ENCODE assay signal across 23 cellular contexts in the genomic region with DNA sequence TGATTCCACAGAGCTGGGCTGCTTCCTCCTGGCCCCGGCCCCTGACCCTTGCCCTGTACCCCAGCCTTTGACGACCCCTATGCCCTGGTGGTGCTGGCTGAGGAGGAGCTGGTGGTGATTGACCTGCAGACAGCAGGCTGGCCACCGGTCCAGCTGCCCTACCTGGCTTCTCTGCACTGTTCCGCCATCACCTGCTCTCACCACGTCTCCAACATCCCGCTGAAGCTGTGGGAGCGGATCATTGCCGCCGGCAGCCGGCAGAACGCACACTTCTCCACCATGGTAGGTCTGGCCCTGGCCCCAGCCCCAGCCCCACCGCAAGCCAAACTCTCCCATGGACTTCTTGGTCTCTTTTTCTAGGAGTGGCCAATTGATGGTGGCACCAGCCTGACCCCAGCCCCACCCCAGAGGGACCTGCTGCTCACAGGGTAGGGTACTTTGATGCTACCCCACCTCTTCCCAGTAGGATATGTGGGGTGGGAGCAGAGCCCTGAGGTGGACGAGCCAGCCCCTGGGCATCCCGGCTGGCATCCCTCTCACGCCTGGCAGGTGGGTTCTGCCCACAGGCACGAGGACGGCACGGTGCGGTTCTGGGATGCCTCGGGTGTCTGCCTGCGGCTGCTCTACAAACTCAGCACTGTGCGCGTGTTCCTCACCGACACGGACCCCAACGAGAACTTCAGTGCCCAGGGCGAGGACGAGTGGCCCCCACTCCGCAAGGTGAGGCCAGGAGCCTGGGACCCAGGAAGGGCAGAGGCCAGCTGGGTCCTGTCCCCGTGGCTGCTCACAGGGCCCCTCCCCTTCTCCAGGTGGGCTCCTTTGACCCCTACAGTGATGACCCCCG. TPM values are rescaled to one million over a fixed set of nuclear protein-coding genes. Genes with fewer than 3 reads are reported as not detected.
"Had no signal": no experiment of that assay in that cellular context is flagged by ENCODE, and none has a peak within 500 bp of the region (broad histone marks: within the 10 kb centered on the region; RNA-seq: fewer than 3 reads in every experiment).

No MANE protein-coding gene starts in this region.

- H3K9me3 ChIP-seq: left ventricle myocardium inferior, pancreas, prostate gland, right lobe of liver, tibial nerve, vagina had no signal

- H3K4me2 ChIP-seq: neural progenitor cell had no signal

- H3K4me1 ChIP-seq: left ventricle myocardium inferior, neural progenitor cell, pancreas, prostate gland, right lobe of liver, tibial nerve, vagina had no signal

- H3K36me3 ChIP-seq: neural progenitor cell, prostate gland had no signal

- H3K27ac ChIP-seq: left ventricle myocardium inferior, neural progenitor cell, pancreas, prostate gland, right lobe of liver, skin epidermis, tibial nerve, vagina had no signal

- FAIRE-seq: islet of Langerhans, pancreas had no signal

- H3K27me3 ChIP-seq: neural progenitor cell, pancreas, right lobe of liver, tibial nerve, vagina had no signal

- H2AFZ ChIP-seq: neural progenitor cell had no signal

- H3K4me3 ChIP-seq: left ventricle myocardium inferior, lung, neural progenitor cell, pancreas, prostate gland, right lobe of liver, skin epidermis, tibial nerve, vagina had no signal

- DNase-seq: head of caudate nucleus; hypothalamus; immature natural killer cell; left ventricle myocardium inferior; mesendoderm; naive B cell; natural killer cell; nephron progenitor cell; pancreas; retina; stimulated activated CD4-positive, alpha-beta T cell treated with anti-CD3 and anti-CD28 coated beads, Interleukin-4, amount 100 ng/mL, for 24 hours; stimulated activated naive CD4-positive, alpha-beta T cell treated with Interleukin-2 at 50 U/mL for 16 hours; stimulated activated naive CD8-positive, alpha-beta T cell treated with anti-CD3 and anti-CD28 coated beads, Interleukin-15, amount 100 ng/mL, for 72 hours; substantia nigra had no signal

- ATAC-seq: natural killer cell; pancreas; right lobe of liver; stimulated activated effector memory CD8-positive, alpha-beta T cell treated with anti-CD3 and anti-CD28 coated beads, Interleukin-12 subunit alpha, Interleukin-12 subunit beta, amount 100 ng/mL, for 72 hours; stimulated activated naive CD8-positive, alpha-beta T cell treated with anti-CD3 and anti-CD28 coated beads, Interleukin-15, amount 100 ng/mL, for 72 hours had no signal

- H3K9ac ChIP-seq: neural progenitor cell had no signal

RNA-seq across cellular contexts. Expression of a gene that starts 53.3 kb away (rescaled TPM):
- polyA plus RNA-seq: immature natural killer cell had no signal
